14 cellular contexts compared by ENCODE assay signal in genomic region chr5:9332026-9332425, GRCh38.
DNase-seq lines count a peak whose midpoint lies in the region; ATAC-seq, FAIRE-seq and TF ChIP-seq lines count a peak whose summit lies in the region.
"Had no signal": no experiment of that assay in that cellular context is flagged by ENCODE, and none has a peak within 500 bp of the region (broad histone marks: within the 10 kb centered on the region; RNA-seq: fewer than 3 reads in every experiment).

No MANE protein-coding gene starts in this region.

- H2BK20ac ChIP-seq in H1 (ENCODE audit: low read length), result no peak overlapping the region; the same call in 1 of the 2 replicates

- H3K79me1 ChIP-seq in H1 (ENCODE audit: low read depth, low read length) (no peaks in the 10 kb centered on the region), trophoblast cell (ENCODE audit: low read length) (no peaks in the 10 kb centered on the region)

- POLR2A ChIA-PET in H1 (lab: Charles Lee; ENCODE audit: partially characterized antibody), result no interaction called here

- H3K23me2 ChIP-seq in H1 (ENCODE audit: low read depth, low read length), result no peaks in the 10 kb centered on the region

- H3K18ac ChIP-seq in H1 (ENCODE audit: extremely low read depth, low read length) (no peak overlapping the region), trophoblast cell (ENCODE audit: low read length) (no peak overlapping the region)

- no peak for TF ChIP-seq EP300 in H1 (IDR thresholded peaks at IDR 0.05; ENCODE audit: borderline replicate concordance in 1 of 2, low read depth in 2 of 2, low read length in 2 of 2)

- H4K12ac ChIP-seq in trophoblast cell (ENCODE audit: low read depth, low read length), result no peak overlapping the region

- H3K56ac ChIP-seq in H1 (replicated peaks; ENCODE audit: insufficient read length, low read depth, low read length), result no peak overlapping the region

- H3K9me3 ChIP-seq in H1 (ENCODE audit: insufficient read depth in 2 of 2, low read depth in 1 of 2, low read length in 1 of 2) (no peaks in the 10 kb centered on the region), trophoblast cell (ENCODE audit: insufficient read depth, low read depth, low read length) (peaks cover 5% of the 10 kb centered on the region), aorta (ENCODE audit: control insufficient read depth, low read length) (no peaks in the 10 kb centered on the region), psoas muscle (no peaks in the 10 kb centered on the region)
- H3K9me3 ChIP-seq: BE2C, HAP-1 had no signal

- H3K36me3 ChIP-seq in H1 (ENCODE audit: control insufficient read depth in 2 of 4, insufficient read depth in 4 of 4, low read length in 3 of 4) (no peaks in the 10 kb centered on the region), trophoblast cell (ENCODE audit: control insufficient read depth in 1 of 2, insufficient read depth in 2 of 2, low read length in 2 of 2) (peaks cover 12 to 30% of the 10 kb centered on the region in 2 experiments), aorta (ENCODE audit: control insufficient read depth in 1 of 2, insufficient read depth in 2 of 2, low read length in 1 of 2) (peaks cover 0 to 4% of the 10 kb centered on the region in 2 donors), psoas muscle (ENCODE audit: insufficient read depth in 1 of 2, low read depth in 1 of 2) (no peaks in the 10 kb centered on the region)
- H3K36me3 ChIP-seq: BE2C, HAP-1 had no signal

- 92% methylated on average over 4 of the region's 4 CpGs; no CpG with 5 or more reads in 1 of the 2 experiments for WGBS in H1 (ENCODE audit: extremely low coverage in 1 of 2, insufficient coverage in 1 of 2, insufficient read length in 1 of 2, insufficient replicate concordance in 2 of 2, low coverage in 1 of 2, low lambda C conversion rate in 2 of 2, missing lambda C conversion rate in 1 of 2), 2 experiments
- WGBS in trophoblast cell (ENCODE audit: extremely low coverage, insufficient coverage, insufficient read length), result no CpG with 5 or more reads among the region's 4 CpGs
- WGBS in aorta, 2 donors, result 94 to 97% methylated on average over 4 of the region's 4 CpGs
- WGBS in psoas muscle, 3 donors, result 88 to 97% (median 88%) methylated on average over 4 of the region's 4 CpGs

- H3K27me3 ChIP-seq in H1 (replicated peaks in 1 of 4; ENCODE audit: control insufficient read depth in 3 of 4, extremely low read depth in 1 of 4, insufficient read depth in 3 of 4, low read length in 3 of 4) (no peaks in the 10 kb centered on the region), trophoblast cell (ENCODE audit: insufficient read depth, low read length) (no peaks in the 10 kb centered on the region), aorta (ENCODE audit: control insufficient read depth in 1 of 2, insufficient read depth in 2 of 2, low read length in 1 of 2) (no peaks in the 10 kb centered on the region), psoas muscle (ENCODE audit: insufficient read depth in 3 of 3, low read length in 2 of 3) (no peaks in the 10 kb centered on the region)
- H3K27me3 ChIP-seq: BE2C had no signal

- H2BK120ac ChIP-seq in H1 (replicated peaks; ENCODE audit: low read depth, low read length) (no peak overlapping the region), trophoblast cell (ENCODE audit: insufficient read depth, low read length, poor library complexity) (no peak overlapping the region)

- H2BK12ac ChIP-seq in H1 (ENCODE audit: low read depth, low read length) (no peak overlapping the region), trophoblast cell (ENCODE audit: low read length) (no peak overlapping the region)

- ATAC-seq in aorta (ENCODE audit: low FRiP score) (peak; percentile 23), psoas muscle (no peak), GM21619 (IDR thresholded peaks at IDR 0.05; ENCODE audit: unreplicated experiment) (no peak)

- TF ChIP-seq CTCF in H1 (IDR thresholded peaks at IDR 0.05; ENCODE audit: control extremely low read depth in 1 of 3, insufficient read depth in 1 of 3, low read depth in 1 of 3, low read length in 3 of 3) (no peak), psoas muscle (IDR thresholded peaks at IDR 0.05) (no peak)

- no peak overlapping the region for H4K5ac ChIP-seq in H1 (ENCODE audit: insufficient read length, low read depth, low read length)

- TF ChIP-seq POLR2A in H1 (IDR thresholded peaks at IDR 0.05; ENCODE audit: control extremely low read depth in 1 of 2, low read depth in 2 of 2, low read length in 2 of 2), result no peak

- H3K4me2 ChIP-seq in H1 (ENCODE audit: insufficient read depth in 1 of 2, low read depth in 2 of 2, low read length in 2 of 2) (no peak overlapping the region), trophoblast cell (ENCODE audit: low read length) (no peak overlapping the region)

- H3K79me2 ChIP-seq in H1 (ENCODE audit: control insufficient read depth in 1 of 2, insufficient read depth in 2 of 2, low read length in 2 of 2) (no peaks in the 10 kb centered on the region), trophoblast cell (ENCODE audit: control insufficient read depth, insufficient read depth, low read length, poor library complexity) (no peaks in the 10 kb centered on the region)

- no peak overlapping the region for H2AFZ ChIP-seq in H1 (ENCODE audit: low read length)
- no peak overlapping the region for H2AFZ ChIP-seq in trophoblast cell (ENCODE audit: insufficient read depth, low read length, poor library complexity)

- H3K4me1 ChIP-seq in H1 (replicated peaks in 1 of 4; ENCODE audit: control insufficient read depth in 3 of 4, insufficient read depth in 4 of 4, low read length in 3 of 4) (no peaks in the 10 kb centered on the region), trophoblast cell (ENCODE audit: control insufficient read depth in 1 of 2, insufficient read depth in 2 of 2, low read length in 2 of 2) (peaks cover 0 to 6% of the 10 kb centered on the region in 2 experiments), aorta (ENCODE audit: control insufficient read depth in 1 of 2, insufficient read depth in 2 of 2, low read length in 2 of 2) (no peaks in the 10 kb centered on the region), psoas muscle (no peaks in the 10 kb centered on the region)
- H3K4me1 ChIP-seq: BE2C, HAP-1 had no signal

- no peak for TF ChIP-seq RAD21 in H1 (IDR thresholded peaks at IDR 0.05 in 1 of 2, conservative IDR thresholded peaks at IDR 0.05 in 1 of 2; ENCODE audit: low read depth in 2 of 2, low read length in 2 of 2)

- H3K4me3 ChIP-seq in H1 (ENCODE audit: extremely low read depth in 1 of 4, insufficient read depth in 2 of 4, low read depth in 3 of 4, low read length in 4 of 4) (no peak overlapping the region), trophoblast cell (ENCODE audit: low read depth, low read length) (peak overlapping the region; percentile 34), aorta (ENCODE audit: low read length in 2 of 2) (no peak overlapping the region), psoas muscle (no peak overlapping the region)
- H3K4me3 ChIP-seq: HAP-1 had no signal

- H4K20me1 ChIP-seq in H1 (replicated peaks in 1 of 2; ENCODE audit: control insufficient read depth in 1 of 2, insufficient read depth in 2 of 2, low read length in 2 of 2), result peaks cover 0 to 3% of the 10 kb centered on the region in 2 experiments

- H3K4ac ChIP-seq in H1 (replicated peaks; ENCODE audit: insufficient read length, low read depth, low read length), result no peak overlapping the region
- H3K4ac ChIP-seq in trophoblast cell (ENCODE audit: low read depth, low read length), result no peak overlapping the region

- H2AK5ac ChIP-seq in H1 (ENCODE audit: low read depth, low read length) (peak overlapping the region; percentile 85; the same call in 1 of the 2 replicates), trophoblast cell (ENCODE audit: low read length) (no peak overlapping the region)

- H3K14ac ChIP-seq in H1 (ENCODE audit: insufficient read length), result no peak overlapping the region
- no peak overlapping the region for H3K14ac ChIP-seq in trophoblast cell (ENCODE audit: low read length)

- H4K8ac ChIP-seq in H1 (ENCODE audit: extremely low read depth, insufficient read depth, low read length) (no peak overlapping the region), trophoblast cell (ENCODE audit: low read depth, low read length) (no peak overlapping the region)

- CTCF ChIA-PET in H1 (lab: Charles Lee; ENCODE audit: partially characterized antibody), result interaction anchor here (0.9 kb wide), 1 partner anchor 199 kb away, joined by 3 read pairs; no protein-coding TSS in a partner anchor

- H4K91ac ChIP-seq in H1 (replicated peaks; ENCODE audit: insufficient read length, low read length), result peak overlapping the region; percentile 51
- H4K91ac ChIP-seq in trophoblast cell (ENCODE audit: low read depth, low read length), result no peak overlapping the region

- no peak overlapping the region; the same call in 1 of the 2 replicates for H2BK5ac ChIP-seq in H1 (ENCODE audit: low read depth, low read length)
- no peak overlapping the region for H2BK5ac ChIP-seq in trophoblast cell (ENCODE audit: low read depth, low read length, poor library complexity)

- peak; percentile 95 for FAIRE-seq in HTR-8/SVneo (lab: Jason Lieb, UNC)
- FAIRE-seq in H1 (lab: Jason Lieb, UNC), result no peak
- FAIRE-seq: A204.1, GM12892 had no signal

- H3K27ac ChIP-seq in H1 (ENCODE audit: low read depth, low read length), result no peak overlapping the region
- no peak overlapping the region for H3K27ac ChIP-seq in trophoblast cell (ENCODE audit: low read depth, low read length)
- no peak overlapping the region for H3K27ac ChIP-seq in aorta (ENCODE audit: low read depth in 1 of 2, low read length in 2 of 2)
- no peak overlapping the region for H3K27ac ChIP-seq in psoas muscle
- H3K27ac ChIP-seq: C4-2B had no signal

- H3K9ac ChIP-seq in H1 (replicated peaks in 1 of 4; ENCODE audit: extremely low read depth in 1 of 4, low read depth in 3 of 4, low read length in 3 of 4) (no peak overlapping the region), trophoblast cell (ENCODE audit: low read length) (no peak overlapping the region)

- no peak overlapping the region for H2BK15ac ChIP-seq in H1 (ENCODE audit: low read length)

- intact Hi-C loops in aorta (cut with DNase I) (no loop called here), psoas muscle (cut with DNase I) (no loop called here)

- DNase-seq in HTR-8/SVneo (ENCODE audit: insufficient read length, low spot score) (no peak), H1 (ENCODE audit: low read depth in 1 of 2, low spot score in 2 of 2) (no peak), trophoblast cell (no peak), aorta (no peak), psoas muscle (no peak)
- no peak for DNase-seq in activated CD8-positive, alpha-beta memory T cell treated with anti-CD3 and anti-CD28 coated beads for 24 hours
- DNase-seq: BE2C, DMS79, GOT3 had no signal

- H3K23ac ChIP-seq in H1 (ENCODE audit: insufficient read length) (peak overlapping the region; percentile 32), trophoblast cell (ENCODE audit: low read length) (peak overlapping the region; percentile 59)

TF ChIP-seq in H1, 55 proteins besides CTCF, POLR2A, EP300 and RAD21 (continues in another document):
- TF ChIP-seq BRCA1 (IDR thresholded peaks at IDR 0.05; ENCODE audit: low read depth, low read length) (no peak), TEAD4 (IDR thresholded peaks at IDR 0.05; ENCODE audit: low read depth, low read length) (no peak), EZH2 (IDR thresholded peaks at IDR 0.05; ENCODE audit: low read depth, low read length, severe bottlenecking) (no peak)
- TF ChIP-seq, protein P1, sequence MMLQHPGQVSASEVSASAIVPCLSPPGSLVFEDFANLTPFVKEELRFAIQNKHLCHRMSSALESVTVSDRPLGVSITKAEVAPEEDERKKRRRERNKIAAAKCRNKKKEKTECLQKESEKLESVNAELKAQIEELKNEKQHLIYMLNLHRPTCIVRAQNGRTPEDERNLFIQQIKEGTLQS (IDR thresholded peaks at IDR 0.05; ENCODE audit: insufficient read depth, low read depth, low read length), result no peak
